In genomic region chr4:153467897-153468262, GRCh38 we compare ENCODE assay signal across 8 cellular contexts. TPM values are rescaled to one million over a fixed set of nuclear protein-coding genes. Genes with fewer than 3 reads are reported as not detected.
DNase-seq lines count a peak whose midpoint lies in the region; ATAC-seq and TF ChIP-seq lines count a peak whose summit lies in the region.

No MANE protein-coding gene starts in this region.

- H3K9me3 Mint-ChIP-seq in T-helper 2 cell treated with Interferon-gamma antibody and Interleukin-4, amounts not matched to agents 5 μg/mL and 100 μg/mL, for 36 hours, result no peaks in the 10 kb centered on the region

- H3K27me3 ChIP-seq in spleen (replicated peaks in 1 of 7), result no peaks in the 10 kb centered on the region

- peaks cover 31% of the 10 kb centered on the region for H3K36me3 Mint-ChIP-seq in T-helper 2 cell treated with Interferon-gamma antibody and Interleukin-4, amounts not matched to agents 5 μg/mL and 100 μg/mL, for 36 hours (ENCODE audit: low read depth)

- no peak for TF ChIP-seq POLR2A in spleen (IDR thresholded peaks at IDR 0.05)

- ATAC-seq in GM18870 (IDR thresholded peaks at IDR 0.05; ENCODE audit: unreplicated experiment), result no peak
- ATAC-seq in GM18861 (IDR thresholded peaks at IDR 0.05; ENCODE audit: unreplicated experiment), result no peak
- no peak for ATAC-seq in HG02642 (IDR thresholded peaks at IDR 0.05; ENCODE audit: poor library complexity, unreplicated experiment)

- WGBS in spleen, 5 donors, result 0 to 3% (median 1%) methylated on average over 4 of the region's 4 CpGs

- H3K4me1 Mint-ChIP-seq in T-helper 2 cell treated with Interferon-gamma antibody and Interleukin-4, amounts not matched to agents 5 μg/mL and 100 μg/mL, for 36 hours (ENCODE audit: low read depth), result peaks cover 62% of the 10 kb centered on the region

- intact Hi-C loops in spleen (cut with DNase I; ENCODE audit: low total_unique reads), result loop anchor here (10.0 kb wide), 1 partner anchor 107 kb away; no protein-coding TSS in a partner anchor

- H3K9me3 ChIP-seq in HEK293 (ENCODE audit: control insufficient read depth, insufficient read depth, low read depth, low read length) (no peaks in the 10 kb centered on the region), spleen (no peaks in the 10 kb centered on the region)

- CTCF ChIA-PET in HEK293 (lab: Yijun Ruan, JAX) (interaction anchor here (0.6 to 1.3 kb wide), 3 partner anchors 18 to 106 kb away, joined by 3 to 8 read pairs (median 6); no protein-coding TSS in a partner anchor), GM10248 (lab: Yijun Ruan, JAX) (interaction anchor here (0.9 to 5.6 kb wide), 10 partner anchors 10 to 123 kb away, joined by 3 to 54 read pairs (median 4); no protein-coding TSS in a partner anchor)

- H3K27ac Mint-ChIP-seq in T-helper 2 cell treated with Interferon-gamma antibody and Interleukin-4, amounts not matched to agents 5 μg/mL and 100 μg/mL, for 36 hours, result peak overlapping the region; percentile 91

- H3K4me1 ChIP-seq in HEK293 (ENCODE audit: control insufficient read depth, insufficient read depth, low read length) (0 out of 2 replicates have a peak, but pooled peaks cover 3% of the 10 kb centered on the region), spleen (peaks cover 35 to 80% (median 70%) of the 10 kb centered on the region in 6 donors)

- no peaks in the 10 kb centered on the region for H3K27me3 Mint-ChIP-seq in T-helper 2 cell treated with Interferon-gamma antibody and Interleukin-4, amounts not matched to agents 5 μg/mL and 100 μg/mL, for 36 hours (ENCODE audit: low read depth)

- H3K27ac ChIP-seq in HEK293 (ENCODE audit: extremely low read depth, low read depth, low read length) (no peak overlapping the region), spleen (peak overlapping the region; percentile 94 to 98 (median 96))

- DNase-seq in T-helper 2 cell treated with Interferon-gamma antibody and Interleukin-4, amounts not matched to agents 5 μg/mL and 100 μg/mL, for 36 hours (ENCODE audit: low spot score), result no peak
- peak; percentile 30 for DNase-seq in fibroblast of pulmonary artery (ENCODE audit: low read depth)
- DNase-seq in spleen, result no peak
- no peak for DNase-seq in GM10248 (ENCODE audit: extremely low spot score)

- H3K4me3 ChIP-seq in HEK293 (ENCODE audit: low read depth, low read length), result peak overlapping the region; percentile 78
- H3K4me3 ChIP-seq in fibroblast of pulmonary artery (replicated peaks; ENCODE audit: low read depth, low read length), result peak overlapping the region; percentile 84
- peak overlapping the region; percentile 86 to 100 (median 98) for H3K4me3 ChIP-seq in spleen

- H3K4me3 Mint-ChIP-seq in T-helper 2 cell treated with Interferon-gamma antibody and Interleukin-4, amounts not matched to agents 5 μg/mL and 100 μg/mL, for 36 hours, result peak overlapping the region; percentile 93

- H3K36me3 ChIP-seq in HEK293 (ENCODE audit: control insufficient read depth in 2 of 2, insufficient read depth in 1 of 2, low read length in 2 of 2) (no peaks in the 10 kb centered on the region; a peak in 1 of 3 replicates), spleen (peaks cover 0 to 13% (median 0%) of the 10 kb centered on the region in 6 donors)

- POLR2A ChIA-PET in HEK293 (lab: Yijun Ruan, JAX), result interaction anchor here (1.1 kb wide), 1 partner anchor 26 kb away, joined by 3 read pairs; no protein-coding TSS in a partner anchor
- POLR2A ChIA-PET in GM10248 (lab: Yijun Ruan, JAX), result interaction anchor here (1.0 to 1.9 kb wide), 3 partner anchors 10 to 21 kb away, joined by 3 to 7 read pairs (median 3); no protein-coding TSS in a partner anchor

- no peak for TF ChIP-seq CTCF in HEK293 (tag by site-specific recombination; IDR thresholded peaks at IDR 0.05)
- TF ChIP-seq CTCF in fibroblast of pulmonary artery (IDR thresholded peaks at IDR 0.05; ENCODE audit: low read length, missing control alignments), result no peak
- TF ChIP-seq CTCF in spleen (IDR thresholded peaks at IDR 0.05 in 8 of 11, conservative IDR thresholded peaks at IDR 0.05 in 3 of 11), result no peak
- TF ChIP-seq CTCF in GM10248 (IDR thresholded peaks at IDR 0.05; ENCODE audit: control extremely low read depth, extremely low read depth, low read depth, missing control alignments), result no peak

TF ChIP-seq in HEK293, 187 proteins besides CTCF, POLR2A, EP300 and RAD21:
- TF ChIP-seq PRDM10 (tag by site-specific recombination; IDR thresholded peaks at IDR 0.05), result no peak
- 0 out of 2 replicates have a peak, but pooled peaks have one; percentile 8 for TF ChIP-seq BCL11B (tag by site-specific recombination; IDR thresholded peaks at IDR 0.05; ENCODE audit: low read depth)
- no peak for TF ChIP-seq ZNF311 (tag by site-specific recombination; IDR thresholded peaks at IDR 0.05; ENCODE audit: borderline replicate concordance)
- TF ChIP-seq ZBTB21 (tag by site-specific recombination; IDR thresholded peaks at IDR 0.05), result no peak
- no peak for TF ChIP-seq TRIM28 (IDR thresholded peaks at IDR 0.05; ENCODE audit: borderline replicate concordance, low read length)
- no peak for TF ChIP-seq ZNF121 (tag by site-specific recombination; IDR thresholded peaks at IDR 0.05)
- no peak for TF ChIP-seq PBX3 (CRISPR knock-in tag; IDR thresholded peaks at IDR 0.05)
- no peak for TF ChIP-seq ZNF18 (tag by site-specific recombination; IDR thresholded peaks at IDR 0.05)
- no peak for TF ChIP-seq ZNF292 (tag by site-specific recombination; IDR thresholded peaks at IDR 0.05; ENCODE audit: borderline replicate concordance, low read depth)
- TF ChIP-seq KLF1 (tag by site-specific recombination; IDR thresholded peaks at IDR 0.05), result no peak
- no peak for TF ChIP-seq ZNF324 (tag by site-specific recombination; IDR thresholded peaks at IDR 0.05)
- 0 out of 2 replicates have a peak, but pooled peaks have one; percentile 3 for TF ChIP-seq KLF10 (tag by site-specific recombination; IDR thresholded peaks at IDR 0.05)

RNA-seq across cellular contexts. Expression of gene TMEM131L, which starts 1.7 kb away (rescaled TPM):
- total RNA-seq in spleen, result 100 to 1,000 TPM in 1 of 7 donors, 10 to 100 TPM in 6; 73.5 to 105 (median 83.1) TPM
- 10 to 100 TPM; 20.9 to 23.1 (median 21.5) TPM for polyA plus RNA-seq in spleen
